ENCODE assay signal across 13 cellular contexts in genomic region chr18:12041561-12041960, GRCh38. TPM values are rescaled to one million over a fixed set of nuclear protein-coding genes. Genes with fewer than 3 reads are reported as not detected.
A peak's percentile ranks its signal among the peaks of the same experiment; 100 is the strongest.
DNase-seq lines count a peak whose midpoint lies in the region; ATAC-seq and TF ChIP-seq lines count a peak whose summit lies in the region.
"Had no signal": no experiment of that assay in that cellular context is flagged by ENCODE, and none has a peak within 500 bp of the region (broad histone marks: within the 10 kb centered on the region; RNA-seq: fewer than 3 reads in every experiment).

No MANE protein-coding gene starts in this region.

- H3K4me1 Mint-ChIP-seq in activated T-cell treated with anti-CD3 and anti-CD28 coated beads, Interleukin-2, amount 50 U/mL, for 72 hours (ENCODE audit: low read depth), result peaks cover 19% of the 10 kb centered on the region
- peaks cover 16% of the 10 kb centered on the region for H3K4me1 Mint-ChIP-seq in stimulated activated memory B cell treated with anti-CD40 and anti-IgM and Interleukin-4, amounts not matched to agents 10 μg/mL and 1 μg/mL and 100 μg/mL, for 72 hours

- DNase-seq in activated T-cell treated with anti-CD3 and anti-CD28 coated beads, Interleukin-2, amount 50 U/mL, for 72 hours, result peak; percentile 22 to 35
- DNase-seq in activated T-cell treated with anti-CD3 and anti-CD28 coated beads for 4 hours (no peak), M059J (ENCODE audit: low read depth) (peak; percentile 91), coronary artery (ENCODE audit: low spot score) (peak; percentile 16), esophagus squamous epithelium (lab: John Stamatoyannopoulos, UW) (no peak), ascending aorta (ENCODE audit: low spot score in 2 of 2) (no peak), tibial artery (no peak)
- DNase-seq: activated naive CD4-positive, alpha-beta T cell treated with anti-CD3 and anti-CD28 coated beads, Interleukin-2, amount 50 U/mL, for 16 hours; foreskin melanocyte; NCI-H748 treated with DMSO at 0.1 percent for 48 hours; T1000 had no signal

- intact Hi-C loops in esophagus squamous epithelium (cut with DNase I) (loop anchor here (5.0 to 10.0 kb wide), 3 partner anchors 104 to 307 kb away; no protein-coding TSS in a partner anchor), ascending aorta (cut with DNase I) (no loop called here), tibial artery (cut with DNase I; ENCODE audit: low total_unique reads) (no loop called here)

- H3K27me3 Mint-ChIP-seq in activated T-cell treated with anti-CD3 and anti-CD28 coated beads, Interleukin-2, amount 50 U/mL, for 72 hours (ENCODE audit: low read depth), result peaks cover 38% of the 10 kb centered on the region
- peaks cover 17% of the 10 kb centered on the region for H3K27me3 Mint-ChIP-seq in stimulated activated memory B cell treated with anti-CD40 and anti-IgM and Interleukin-4, amounts not matched to agents 10 μg/mL and 1 μg/mL and 100 μg/mL, for 72 hours

- H3K27ac ChIP-seq in coronary artery, result no peak overlapping the region
- H3K27ac ChIP-seq in esophagus squamous epithelium, result no peak overlapping the region
- H3K27ac ChIP-seq in ascending aorta, result no peak overlapping the region
- H3K27ac ChIP-seq in tibial artery, result no peak overlapping the region
- H3K27ac ChIP-seq: C4-2B had no signal

- H3K9me3 ChIP-seq in esophagus squamous epithelium (no peaks in the 10 kb centered on the region), ascending aorta (no peaks in the 10 kb centered on the region), tibial artery (no peaks in the 10 kb centered on the region)

- ATAC-seq in activated T-cell treated with anti-CD3 and anti-CD28 coated beads, Interleukin-2, amount 50 U/mL, for 72 hours (replicated peaks in 1 of 2), result peak; percentile 74 to 82
- ATAC-seq in stimulated activated memory B cell treated with anti-CD40 and anti-IgM and Interleukin-4, amounts not matched to agents 10 μg/mL and 1 μg/mL and 100 μg/mL, for 72 hours, result peak; percentile 55

- H3K36me3 Mint-ChIP-seq in activated T-cell treated with anti-CD3 and anti-CD28 coated beads, Interleukin-2, amount 50 U/mL, for 72 hours (ENCODE audit: insufficient read depth in 2 of 2), result no peaks in the 10 kb centered on the region
- no peaks in the 10 kb centered on the region for H3K36me3 Mint-ChIP-seq in stimulated activated memory B cell treated with anti-CD40 and anti-IgM and Interleukin-4, amounts not matched to agents 10 μg/mL and 1 μg/mL and 100 μg/mL, for 72 hours

- H3K36me3 ChIP-seq in esophagus squamous epithelium, result no peaks in the 10 kb centered on the region
- H3K36me3 ChIP-seq in ascending aorta, result no peaks in the 10 kb centered on the region
- no peaks in the 10 kb centered on the region for H3K36me3 ChIP-seq in tibial artery

- no peaks in the 10 kb centered on the region for H3K9me3 Mint-ChIP-seq in activated T-cell treated with anti-CD3 and anti-CD28 coated beads, Interleukin-2, amount 50 U/mL, for 72 hours
- H3K9me3 Mint-ChIP-seq in stimulated activated memory B cell treated with anti-CD40 and anti-IgM and Interleukin-4, amounts not matched to agents 10 μg/mL and 1 μg/mL and 100 μg/mL, for 72 hours, result no peaks in the 10 kb centered on the region

- H3K4me3 ChIP-seq in coronary artery (no peak overlapping the region), esophagus squamous epithelium (no peak overlapping the region), ascending aorta (no peak overlapping the region), tibial artery (no peak overlapping the region)

- no peak for TF ChIP-seq CTCF in coronary artery (IDR thresholded peaks at IDR 0.05)
- no peak for TF ChIP-seq CTCF in esophagus squamous epithelium (IDR thresholded peaks at IDR 0.05)
- TF ChIP-seq CTCF in ascending aorta (IDR thresholded peaks at IDR 0.05), result no peak
- no peak for TF ChIP-seq CTCF in tibial artery (IDR thresholded peaks at IDR 0.05)

- no peak overlapping the region for H3K27ac Mint-ChIP-seq in activated T-cell treated with anti-CD3 and anti-CD28 coated beads, Interleukin-2, amount 50 U/mL, for 72 hours
- H3K27ac Mint-ChIP-seq in stimulated activated memory B cell treated with anti-CD40 and anti-IgM and Interleukin-4, amounts not matched to agents 10 μg/mL and 1 μg/mL and 100 μg/mL, for 72 hours, result no peak overlapping the region

- peaks cover 13 to 32% (median 15%) of the 10 kb centered on the region in 3 donors for H3K4me1 ChIP-seq in esophagus squamous epithelium
- H3K4me1 ChIP-seq in ascending aorta, result no peaks in the 10 kb centered on the region
- H3K4me1 ChIP-seq in tibial artery, result peaks cover 0 to 13% (median 10%) of the 10 kb centered on the region in 4 donors

- H3K27me3 ChIP-seq in esophagus squamous epithelium (peaks cover 0 to 7% (median 0%) of the 10 kb centered on the region in 4 donors), ascending aorta (no peaks in the 10 kb centered on the region), tibial artery (no peaks in the 10 kb centered on the region)

- TF ChIP-seq POLR2A in esophagus squamous epithelium (IDR thresholded peaks at IDR 0.05), result no peak

- WGBS in esophagus squamous epithelium, 2 donors, result 40 to 47% methylated on average over 5 of the region's 5 CpGs

- H3K4me3 Mint-ChIP-seq in activated T-cell treated with anti-CD3 and anti-CD28 coated beads, Interleukin-2, amount 50 U/mL, for 72 hours, result peak overlapping the region in 1 of 2 donors; percentile 7
- no peak overlapping the region for H3K4me3 Mint-ChIP-seq in stimulated activated memory B cell treated with anti-CD40 and anti-IgM and Interleukin-4, amounts not matched to agents 10 μg/mL and 1 μg/mL and 100 μg/mL, for 72 hours

RNA-seq across cellular contexts. Expression of gene ANKRD62, which starts 52.1 kb away (rescaled TPM):
- not detected for total RNA-seq in activated T-cell treated with anti-CD3 and anti-CD28 coated beads, Interleukin-2, amount 50 U/mL, for 72 hours
- total RNA-seq in M059J (2014; rRNA removed; shearing (Covaris generic)), result not detected in 2 replicates
- total RNA-seq in esophagus squamous epithelium (under 1 TPM in 3 of 4 donors, not detected in 1; under 0.01 to 0.97 (median 0.27) TPM), ascending aorta (not detected)

Comparison
In these comparisons a context has a peak if more than half of its experiments do, and no peak if none do; other contexts are left out.
1. DNase-seq: peak in activated T-cell treated with anti-CD3 and anti-CD28 coated beads, Interleukin-2, amount 50 U/mL, for 72 hours (2 of 2), M059J (single experiment) and coronary artery (single experiment); none in activated T-cell treated with anti-CD3 and anti-CD28 coated beads for 4 hours (single experiment), esophagus squamous epithelium (single experiment), ascending aorta (0 of 2) and tibial artery (0 of 2).